12 cellular contexts compared by ENCODE assay signal in the genomic region with DNA sequence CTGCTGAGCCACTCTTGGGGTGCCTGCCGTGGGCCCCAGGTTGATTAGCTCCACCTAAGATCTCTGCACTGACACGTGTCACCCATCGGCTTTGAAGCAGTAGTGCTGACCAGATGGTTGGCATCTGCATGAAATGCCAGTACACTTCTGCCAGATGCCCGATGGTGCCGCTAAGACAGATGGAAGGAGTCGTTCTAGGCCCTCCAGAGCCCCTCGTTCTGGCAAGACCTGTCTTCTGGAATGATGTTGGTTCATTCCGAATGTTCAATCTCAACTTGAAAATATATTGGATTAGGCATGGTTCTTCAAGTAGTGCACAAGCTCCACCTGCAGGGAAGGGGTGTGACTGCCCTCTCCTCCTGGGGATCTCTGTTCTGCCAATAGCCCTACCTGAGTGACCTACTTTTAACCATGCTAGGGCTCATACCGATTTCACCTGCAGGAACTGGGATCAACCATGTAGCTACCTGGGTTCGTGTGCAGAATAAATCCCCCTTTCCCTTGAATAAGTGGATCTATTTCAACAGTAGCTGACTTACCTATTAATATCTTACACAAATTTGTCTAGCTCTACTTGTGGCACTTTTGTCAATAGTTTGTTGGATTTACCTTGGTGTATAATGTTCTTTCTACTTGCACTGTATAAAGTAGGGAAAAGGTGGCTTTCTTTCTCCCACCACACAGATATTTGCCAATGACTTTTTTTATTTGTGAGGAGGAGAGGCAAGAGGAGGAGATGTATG.
DNase-seq lines count a peak whose midpoint lies in the region; ATAC-seq and TF ChIP-seq lines count a peak whose summit lies in the region.
"Had no signal": no experiment of that assay in that cellular context is flagged by ENCODE, and none has a peak within 500 bp of the region (broad histone marks: within the 10 kb centered on the region; RNA-seq: fewer than 3 reads in every experiment).

No MANE protein-coding gene starts in this region.

- TF ChIP-seq POLR2A in stomach (IDR thresholded peaks at IDR 0.05) (no peak), tibial nerve (IDR thresholded peaks at IDR 0.05) (no peak)

- H3K79me2 ChIP-seq in OCI-LY1 (ENCODE audit: insufficient read depth, low read length) = no peaks in the 10 kb centered on the region

- TF ChIP-seq EP300 in stomach (IDR thresholded peaks at IDR 0.05) (no peak), tibial nerve (IDR thresholded peaks at IDR 0.05) (no peak)

- intact Hi-C loops in stomach (cut with DNase I; ENCODE audit: low total_unique reads) = no loop called here
- intact Hi-C loops in psoas muscle (cut with DNase I) = no loop called here

- peak; percentile 17; the same call in 1 of the 2 replicates for TF ChIP-seq CTCF in OCI-LY1 (IDR thresholded peaks at IDR 0.05; ENCODE audit: low read length)
- peak in 4 of 7 experiments; percentile 16 to 48 (median 19) for TF ChIP-seq CTCF in stomach (IDR thresholded peaks at IDR 0.05)
- TF ChIP-seq CTCF in tibial nerve (IDR thresholded peaks at IDR 0.05) = no peak
- no peak for TF ChIP-seq CTCF in psoas muscle (IDR thresholded peaks at IDR 0.05)

- H3K36me3 ChIP-seq in OCI-LY1 (ENCODE audit: insufficient read depth, low read length) (no peaks in the 10 kb centered on the region), stomach (no peaks in the 10 kb centered on the region), tibial nerve (no peaks in the 10 kb centered on the region), psoas muscle (ENCODE audit: insufficient read depth in 1 of 2, low read depth in 1 of 2) (no peaks in the 10 kb centered on the region)
- H3K36me3 ChIP-seq: neutrophil had no signal

- H4K20me1 ChIP-seq in OCI-LY1 (ENCODE audit: insufficient read depth, low read length) = no peaks in the 10 kb centered on the region

- H3K27ac ChIP-seq in OCI-LY1 (ENCODE audit: low read depth, low read length, poor library complexity, severe bottlenecking) (no peak overlapping the region), stomach (no peak overlapping the region), tibial nerve (no peak overlapping the region), psoas muscle (no peak overlapping the region)
- H3K27ac ChIP-seq: neutrophil had no signal

- no peaks in the 10 kb centered on the region for H3K9me2 ChIP-seq in OCI-LY1 (ENCODE audit: low read depth, low read length)

- H3K27me3 ChIP-seq in OCI-LY1 (ENCODE audit: insufficient read depth, low read length) = no peaks in the 10 kb centered on the region
- no peaks in the 10 kb centered on the region for H3K27me3 ChIP-seq in stomach
- H3K27me3 ChIP-seq in tibial nerve = no peaks in the 10 kb centered on the region
- H3K27me3 ChIP-seq in psoas muscle (ENCODE audit: insufficient read depth in 3 of 3, low read length in 2 of 3) = no peaks in the 10 kb centered on the region
- H3K27me3 ChIP-seq: neutrophil had no signal

- H3K4me2 ChIP-seq in OCI-LY1 (ENCODE audit: low read length) = no peak overlapping the region

- H3K9ac ChIP-seq in OCI-LY1 (ENCODE audit: low read length) = no peak overlapping the region

- H3K4me1 ChIP-seq in OCI-LY1 (ENCODE audit: insufficient read depth, low read length, severe bottlenecking) (no peaks in the 10 kb centered on the region), stomach (no peaks in the 10 kb centered on the region), tibial nerve (no peaks in the 10 kb centered on the region), psoas muscle (no peaks in the 10 kb centered on the region)

- no peak overlapping the region for H2AFZ ChIP-seq in OCI-LY1 (ENCODE audit: low read length)

- 39 to 48% (median 43%) methylated on average over 10 of the region's 10 CpGs for WGBS in stomach, 5 donors
- WGBS in tibial nerve, 2 donors = 62 to 65% methylated on average over 10 of the region's 10 CpGs
- 48 to 55% (median 50%) methylated on average over 10 of the region's 10 CpGs for WGBS in psoas muscle, 3 donors

- ATAC-seq in GM21723 (IDR thresholded peaks at IDR 0.05; ENCODE audit: unreplicated experiment) = no peak
- ATAC-seq in psoas muscle = no peak
- ATAC-seq: activated T-cell treated with anti-CD3 and anti-CD28 coated beads, Interleukin-2, amount 50 U/mL, for 4 hours; esophagus mucosa; stimulated activated naive CD8-positive, alpha-beta T cell treated with anti-CD3 and anti-CD28 coated beads, Interleukin-15, Interleukin-2, amounts not matched to agents 100 U/mL and 50 U/mL, for 24 hours had no signal

- H3K4me3 ChIP-seq in OCI-LY1 (ENCODE audit: low read depth, low read length, poor library complexity, severe bottlenecking) (no peak overlapping the region), stomach (no peak overlapping the region), tibial nerve (no peak overlapping the region), psoas muscle (no peak overlapping the region)

- H3K9me3 ChIP-seq in OCI-LY1 (ENCODE audit: low read length) (no peaks in the 10 kb centered on the region), stomach (no peaks in the 10 kb centered on the region), tibial nerve (no peaks in the 10 kb centered on the region), psoas muscle (no peaks in the 10 kb centered on the region)
- H3K9me3 ChIP-seq: neutrophil had no signal

- DNase-seq in NCI-H1105 treated with DMSO at 0.1 percent for 48 hours (lab: John Stamatoyannopoulos, UW) = peak; percentile 9
- no peak for DNase-seq in NCI-H1105 (lab: John Stamatoyannopoulos, UW)
- DNase-seq in glomerular visceral epithelial cell (ENCODE audit: extremely low spot score) = peak; percentile 10
- DNase-seq in stomach = peak; percentile 47
- DNase-seq in tibial nerve (ENCODE audit: low spot score in 2 of 2) = no peak
- no peak for DNase-seq in psoas muscle
- DNase-seq: activated T-cell treated with anti-CD3 and anti-CD28 coated beads, Interleukin-2, amount 50 U/mL, for 4 hours; stimulated activated naive CD8-positive, alpha-beta T cell treated with anti-CD3 and anti-CD28 coated beads, Interleukin-15, Interleukin-2, amounts not matched to agents 100 U/mL and 50 U/mL, for 24 hours had no signal

- H3F3A ChIP-seq in OCI-LY1 (ENCODE audit: insufficient read depth, low read length) = no peaks in the 10 kb centered on the region

Comparison
In these comparisons a context has a peak if more than half of its experiments do, and no peak if none do; other contexts are left out.
1. DNase-seq: peak in NCI-H1105 treated with DMSO at 0.1 percent for 48 hours (single experiment), glomerular visceral epithelial cell (single experiment) and stomach (single experiment); none in NCI-H1105 (single experiment), tibial nerve (0 of 2) and psoas muscle (0 of 2).
2. CTCF ChIP-seq: peak in OCI-LY1 (single experiment) and stomach (4 of 7); none in tibial nerve (0 of 5) and psoas muscle (single experiment).